8 cellular contexts compared by ENCODE assay signal in the genomic region with DNA sequence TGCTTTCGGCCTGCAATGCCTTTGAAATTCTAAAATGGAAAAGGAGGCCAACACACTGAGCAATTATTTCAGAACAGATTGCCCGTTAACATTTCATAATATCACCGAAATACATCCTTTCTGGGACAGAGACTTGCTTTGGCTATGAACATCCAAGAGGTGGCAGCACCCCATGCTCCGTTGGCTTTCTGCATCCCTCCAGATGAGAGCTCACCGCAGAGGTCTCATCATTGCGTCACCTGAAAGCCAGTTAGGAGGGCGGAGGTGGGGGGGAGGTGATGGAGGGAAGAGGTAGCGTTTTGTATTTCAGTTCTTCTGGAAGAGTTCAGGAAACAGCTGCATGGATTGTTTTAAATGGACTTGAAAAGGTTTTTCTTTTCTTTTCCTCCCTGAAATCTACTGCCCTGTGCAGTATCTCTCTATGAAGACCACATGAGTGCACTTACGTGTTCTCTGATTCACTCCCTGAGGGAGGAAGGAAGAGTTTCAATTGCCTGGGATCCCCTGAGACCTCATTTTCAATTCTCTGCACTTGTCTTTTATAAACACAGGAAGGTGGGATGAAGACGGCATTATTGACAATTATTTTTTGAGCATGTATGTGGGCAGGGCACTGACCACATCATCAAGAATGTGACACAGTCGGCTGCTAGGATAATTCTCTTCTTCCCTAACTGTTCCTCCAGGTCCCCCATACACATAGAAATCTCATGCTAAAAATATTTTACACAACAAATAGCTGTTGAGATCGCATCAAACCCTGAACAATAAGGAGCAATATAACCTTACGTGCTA.
A peak's percentile ranks its signal among the peaks of the same experiment; 100 is the strongest.
DNase-seq lines count a peak whose midpoint lies in the region; ATAC-seq and TF ChIP-seq lines count a peak whose summit lies in the region.

No MANE protein-coding gene starts in this region.

- H3K27me3 ChIP-seq in AG04450 (ENCODE audit: control insufficient read depth, insufficient read depth, low read length) (no peaks in the 10 kb centered on the region), smooth muscle cell (ENCODE audit: low read depth) (no peaks in the 10 kb centered on the region)

- H3K4me3 ChIP-seq in AG04450 (ENCODE audit: low read depth, low read length) = no peak overlapping the region
- no peak overlapping the region for H3K4me3 ChIP-seq in astrocyte of the spinal cord (ENCODE audit: low read depth, low read length)
- peak overlapping the region; percentile 17 for H3K4me3 ChIP-seq in smooth muscle cell

- CTCF ChIA-PET in AG04450 (lab: Charles Lee) = interaction anchor here (0.6 to 5.0 kb wide), 66 partner anchors 11 to 839 kb away, joined by 3 to 43 read pairs (median 4); a partner anchor contains a TSS

- H3K9ac ChIP-seq in smooth muscle cell (ENCODE audit: low read depth) = no peak overlapping the region

- POLR2A ChIA-PET in AG04450 (lab: Yijun Ruan, JAX) = interaction anchor here (0.6 to 2.1 kb wide), 4 partner anchors 99 to 415 kb away, joined by 3 to 13 read pairs (median 6); no protein-coding TSS in a partner anchor

- in situ Hi-C loops in astrocyte of the spinal cord (cut with HindIII; ENCODE audit: low sequenced_read_pairs) = no loop called here

- H3K9me3 ChIP-seq in AG04450 (ENCODE audit: control insufficient read depth, insufficient read depth, low read length) (no peaks in the 10 kb centered on the region), smooth muscle cell (replicated peaks; ENCODE audit: low read depth) (no peaks in the 10 kb centered on the region)

- peak; percentile 89 for DNase-seq in AG04450 (ENCODE audit: low read depth, low spot score)
- peak; percentile 84 for DNase-seq in NCI-H2029 (lab: John Stamatoyannopoulos, UW)
- peak; percentile 5 for DNase-seq in T-helper 22 cell (ENCODE audit: low read depth)
- DNase-seq in astrocyte of the spinal cord (ENCODE audit: low read depth, low spot score) = peak; percentile 96
- peak in 46 of 51 donors; percentile 5 to 81 (median 46) for DNase-seq in hypothalamus (lab: John Stamatoyannopoulos, UW)
- peak; percentile 19 for DNase-seq in smooth muscle cell (lab: John Stamatoyannopoulos, UW; ENCODE audit: unreplicated experiment)

- no peaks in the 10 kb centered on the region for H4K20me1 ChIP-seq in smooth muscle cell (ENCODE audit: low read depth)

- TF ChIP-seq CTCF in AG04450 (IDR thresholded peaks at IDR 0.05; ENCODE audit: low read depth, low read length) (peak; percentile 90), astrocyte of the spinal cord (IDR thresholded peaks at IDR 0.05; ENCODE audit: low read depth, low read length) (peak; percentile 86), smooth muscle cell (IDR thresholded peaks at IDR 0.05; ENCODE audit: borderline replicate concordance, insufficient read depth, poor library complexity, severe bottlenecking) (peak; percentile 80)

- no peaks in the 10 kb centered on the region for H3K36me3 ChIP-seq in smooth muscle cell (ENCODE audit: low read depth)

- no peaks in the 10 kb centered on the region for H3K4me1 ChIP-seq in smooth muscle cell (ENCODE audit: low read depth)

- 31% methylated on average over 13 of the region's 13 CpGs for whole genome bisulfite sequencing in smooth muscle cell (ENCODE audit: low lambda C conversion rate)

- H3K4me2 ChIP-seq in smooth muscle cell = peak overlapping the region; percentile 74

- ATAC-seq in GM18520 (IDR thresholded peaks at IDR 0.05; ENCODE audit: unreplicated experiment) = peak; percentile 89
- peak; percentile 99 for ATAC-seq in HG03039 (IDR thresholded peaks at IDR 0.05; ENCODE audit: unreplicated experiment)

- no peaks in the 10 kb centered on the region for H3F3A ChIP-seq in smooth muscle cell (ENCODE audit: low read depth)

- H3K27ac ChIP-seq in AG04450 (ENCODE audit: low read depth, low read length) (peak overlapping the region; percentile 21), smooth muscle cell (ENCODE audit: low read depth) (peak overlapping the region; percentile 51)

- H2AFZ ChIP-seq in smooth muscle cell (ENCODE audit: low read depth) = no peak overlapping the region

- H3K79me2 ChIP-seq in smooth muscle cell (ENCODE audit: low read depth) = no peaks in the 10 kb centered on the region

Comparison
In these comparisons a context has a peak if more than half of its experiments do, and no peak if none do; other contexts are left out.
1. DNase-seq: peak in every context shown above with its lines; median percentile 96 in astrocyte of the spinal cord; 89 in AG04450; 84 in NCI-H2029; 46 in hypothalamus; 19 in smooth muscle cell; 5 in T-helper 22 cell.